ENCODE assay signal across 30 cellular contexts in genomic region chr11:1674879-1675235, GRCh38. TPM values are rescaled to one million over a fixed set of nuclear protein-coding genes. Genes with fewer than 3 reads are reported as not detected.
"Had no signal": no experiment of that assay in that cellular context is flagged by ENCODE, and none has a peak within 500 bp of the region (broad histone marks: within the 10 kb centered on the region; RNA-seq: fewer than 3 reads in every experiment).

No MANE protein-coding gene starts in this region.

- FAIRE-seq: keratinocyte, small intestine had no signal

- H3K9me3 ChIP-seq: body of pancreas, left ventricle myocardium inferior, psoas muscle, thoracic aorta, upper lobe of right lung had no signal

- H3K27ac ChIP-seq: cardiac muscle cell, heart right ventricle, left ventricle myocardium inferior, psoas muscle, thoracic aorta, upper lobe of right lung had no signal

- H3K4me1 Mint-ChIP-seq: activated naive CD4-positive, alpha-beta T cell treated with anti-CD3 and anti-CD28 coated beads, Interleukin-2, amount 50 U/mL, for 24 hours; naive B cell had no signal

- H3K36me3 ChIP-seq: cardiac muscle cell, heart right ventricle, left ventricle myocardium inferior, thoracic aorta, upper lobe of right lung had no signal

- H3K36me3 Mint-ChIP-seq: activated naive CD4-positive, alpha-beta T cell treated with anti-CD3 and anti-CD28 coated beads, Interleukin-2, amount 50 U/mL, for 24 hours; naive B cell had no signal

- H3K27me3 ChIP-seq: body of pancreas, cardiac muscle cell had no signal

- H3K4me3 Mint-ChIP-seq: activated CD8-positive, alpha-beta T cell treated with anti-CD3 and anti-CD28 coated beads, Interleukin-2, amount 10 ng/mL, durations not matched to agents 7 days and 5 days; activated naive CD4-positive, alpha-beta T cell treated with anti-CD3 and anti-CD28 coated beads, Interleukin-2, amount 50 U/mL, for 24 hours; activated T-helper 1 cell treated with anti-CD3 and anti-CD28 coated beads, Interleukin-12 subunit alpha, Interleukin-12 subunit beta, Interleukin-2, Interleukin-4 antibody, amounts not matched to agents 30 ng/mL and 10 ng/mL and 1 ng/mL, durations not matched to agents 14 hours and 24 hours and 36 hours; dendritic cell treated with granulocyte-macrophage colony-stimulating factor and Interleukin-4, amounts not matched to agents 40 ng/mL and 50 ng/mL, for 4 days; naive B cell; neural crest cell had no signal

- H3K4me1 ChIP-seq: left ventricle myocardium inferior, psoas muscle, upper lobe of right lung had no signal

- H3K4me3 ChIP-seq: body of pancreas, cardiac muscle cell, heart right ventricle, left ventricle myocardium inferior, psoas muscle, thoracic aorta, upper lobe of right lung had no signal

- ATAC-seq: activated CD8-positive, alpha-beta T cell treated with anti-CD3 and anti-CD28 coated beads, Interleukin-2, amount 10 ng/mL, durations not matched to agents 7 days and 5 days; body of pancreas; heart right ventricle; psoas muscle; right cardiac atrium; upper lobe of right lung had no signal

- H3K9me3 Mint-ChIP-seq: activated naive CD4-positive, alpha-beta T cell treated with anti-CD3 and anti-CD28 coated beads, Interleukin-2, amount 50 U/mL, for 24 hours; activated T-helper 1 cell treated with anti-CD3 and anti-CD28 coated beads, Interleukin-12 subunit alpha, Interleukin-12 subunit beta, Interleukin-2, Interleukin-4 antibody, amounts not matched to agents 30 ng/mL and 10 ng/mL and 1 ng/mL, durations not matched to agents 14 hours and 24 hours and 36 hours; dendritic cell treated with granulocyte-macrophage colony-stimulating factor and Interleukin-4, amounts not matched to agents 40 ng/mL and 50 ng/mL, for 4 days; naive B cell; neural crest cell had no signal

- DNase-seq: activated CD4-positive, alpha-beta T cell treated with anti-CD3 and anti-CD28 coated beads for 1 hour; activated CD4-positive, alpha-beta T cell treated with anti-CD3 and anti-CD28 coated beads, Interleukin-2, amount 50 U/mL, for 1 hour; activated CD8-positive, alpha-beta T cell treated with anti-CD3 and anti-CD28 coated beads, Interleukin-2, amount 10 ng/mL, durations not matched to agents 7 days and 5 days; activated gamma-delta T cell; anterior cingulate cortex; body of pancreas; effector CD8-positive, alpha-beta T cell; erythroblast; foreskin fibroblast; heart right ventricle; left ventricle myocardium inferior; naive B cell; psoas muscle; right cardiac atrium; small intestine; stimulated activated CD4-positive, alpha-beta T cell treated with anti-CD3 and anti-CD28 coated beads, Interleukin-15, amount 100 ng/mL, for 24 hours; stimulated activated naive CD4-positive, alpha-beta T cell; T-helper 9 cell; upper lobe of right lung had no signal

- H3K27ac Mint-ChIP-seq: activated CD8-positive, alpha-beta T cell treated with anti-CD3 and anti-CD28 coated beads, Interleukin-2, amount 10 ng/mL, durations not matched to agents 7 days and 5 days; activated naive CD4-positive, alpha-beta T cell treated with anti-CD3 and anti-CD28 coated beads, Interleukin-2, amount 50 U/mL, for 24 hours; activated T-helper 1 cell treated with anti-CD3 and anti-CD28 coated beads, Interleukin-12 subunit alpha, Interleukin-12 subunit beta, Interleukin-2, Interleukin-4 antibody, amounts not matched to agents 30 ng/mL and 10 ng/mL and 1 ng/mL, durations not matched to agents 14 hours and 24 hours and 36 hours; dendritic cell treated with granulocyte-macrophage colony-stimulating factor and Interleukin-4, amounts not matched to agents 40 ng/mL and 50 ng/mL, for 4 days; naive B cell had no signal

RNA-seq across cellular contexts. Expression of gene KRTAP5-6, which starts 22.1 kb away (rescaled TPM):
- total RNA-seq: activated CD8-positive, alpha-beta T cell treated with anti-CD3 and anti-CD28 coated beads, Interleukin-2, amount 10 ng/mL, durations not matched to agents 7 days and 5 days; activated T-helper 1 cell treated with anti-CD3 and anti-CD28 coated beads, Interleukin-12 subunit alpha, Interleukin-12 subunit beta, Interleukin-2, Interleukin-4 antibody, amounts not matched to agents 30 ng/mL and 10 ng/mL and 1 ng/mL, durations not matched to agents 14 hours and 24 hours and 36 hours; body of pancreas; cardiac muscle cell; fibroblast of lung; heart right ventricle; left ventricle myocardium inferior; mucosa of gallbladder; neural crest cell; osteoblast; psoas muscle; right cardiac atrium; T-helper 1 cell treated with Interleukin-12 subunit alpha and Interleukin-12 subunit beta and Interleukin-4 antibody, amounts not matched to agents 30 ng/mL and 1 ng/mL, for 36 hours; thoracic aorta; upper lobe of right lung had no signal
- polyA plus RNA-seq: cardiac muscle cell, fibroblast of lung, heart right ventricle, keratinocyte, psoas muscle, right cardiac atrium, small intestine had no signal

RNA-seq across cellular contexts. Expression of gene KRTAP5-5, which starts 45.3 kb away (rescaled TPM):
- total RNA-seq: activated CD8-positive, alpha-beta T cell treated with anti-CD3 and anti-CD28 coated beads, Interleukin-2, amount 10 ng/mL, durations not matched to agents 7 days and 5 days; activated T-helper 1 cell treated with anti-CD3 and anti-CD28 coated beads, Interleukin-12 subunit alpha, Interleukin-12 subunit beta, Interleukin-2, Interleukin-4 antibody, amounts not matched to agents 30 ng/mL and 10 ng/mL and 1 ng/mL, durations not matched to agents 14 hours and 24 hours and 36 hours; body of pancreas; cardiac muscle cell; fibroblast of lung; heart right ventricle; left ventricle myocardium inferior; neural crest cell; osteoblast; psoas muscle; right cardiac atrium; T-helper 1 cell treated with Interleukin-12 subunit alpha and Interleukin-12 subunit beta and Interleukin-4 antibody, amounts not matched to agents 30 ng/mL and 1 ng/mL, for 36 hours; thoracic aorta; upper lobe of right lung had no signal
- polyA plus RNA-seq: cardiac muscle cell, fibroblast of lung, heart right ventricle, keratinocyte, psoas muscle, right cardiac atrium, small intestine had no signal

RNA-seq across cellular contexts. Expression of gene KRTAP5-4, which starts 52.9 kb away (rescaled TPM):
- total RNA-seq: activated CD8-positive, alpha-beta T cell treated with anti-CD3 and anti-CD28 coated beads, Interleukin-2, amount 10 ng/mL, durations not matched to agents 7 days and 5 days; activated T-helper 1 cell treated with anti-CD3 and anti-CD28 coated beads, Interleukin-12 subunit alpha, Interleukin-12 subunit beta, Interleukin-2, Interleukin-4 antibody, amounts not matched to agents 30 ng/mL and 10 ng/mL and 1 ng/mL, durations not matched to agents 14 hours and 24 hours and 36 hours; body of pancreas; cardiac muscle cell; fibroblast of lung; heart right ventricle; left ventricle myocardium inferior; mucosa of gallbladder; neural crest cell; osteoblast; psoas muscle; right cardiac atrium; T-helper 1 cell treated with Interleukin-12 subunit alpha and Interleukin-12 subunit beta and Interleukin-4 antibody, amounts not matched to agents 30 ng/mL and 1 ng/mL, for 36 hours; thoracic aorta; upper lobe of right lung had no signal
- polyA plus RNA-seq: cardiac muscle cell, fibroblast of lung, heart right ventricle, keratinocyte, psoas muscle, right cardiac atrium, small intestine had no signal
